ENCODE assay signal across 24 cellular contexts in genomic region chr9:87504938-87505337, GRCh38. TPM values are rescaled to one million over a fixed set of nuclear protein-coding genes. Genes with fewer than 3 reads are reported as not detected.
DNase-seq lines count a peak whose midpoint lies in the region; ATAC-seq and TF ChIP-seq lines count a peak whose summit lies in the region.
"Had no signal": no experiment of that assay in that cellular context is flagged by ENCODE, and none has a peak within 500 bp of the region (broad histone marks: within the 10 kb centered on the region; RNA-seq: fewer than 3 reads in every experiment).

No MANE protein-coding gene starts in this region.

- H2AFZ ChIP-seq in mesenchymal stem cell (ENCODE audit: low read depth, low read length): no peak overlapping the region

- no peak overlapping the region for H3K4ac ChIP-seq in mesenchymal stem cell (ENCODE audit: low read depth in 1 of 2, low read length in 2 of 2)

- H2AK5ac ChIP-seq in mesenchymal stem cell (ENCODE audit: low read length, severe bottlenecking): peak overlapping the region; percentile 86

- H3K36me3 ChIP-seq in mesenchymal stem cell (ENCODE audit: control insufficient read depth in 1 of 2, insufficient read depth in 2 of 2, low read depth in 1 of 2, low read length in 2 of 2): peaks cover 2 to 25% of the 10 kb centered on the region in 2 experiments
- H3K36me3 ChIP-seq: Peyer's patch had no signal

- CTCF ChIA-PET in HEK293T (lab: Yijun Ruan, JAX): no interaction called here

- no peak overlapping the region for H2BK12ac ChIP-seq in mesenchymal stem cell (ENCODE audit: low read length in 2 of 2)

- H4K91ac ChIP-seq in mesenchymal stem cell (ENCODE audit: low read length): no peak overlapping the region

- DNase-seq in NCI-H2171 treated with DMSO at 0.1 percent for 48 hours (lab: John Stamatoyannopoulos, UW): peak; percentile 54
- DNase-seq in NCI-H2171 (lab: John Stamatoyannopoulos, UW): no peak
- DNase-seq in erythroblast (lab: John Stamatoyannopoulos, UW): peak; percentile 13 to 14
- no peak for DNase-seq in mesenchymal stem cell
- DNase-seq in HEK293T (ENCODE audit: extremely low spot score): no peak
- DNase-seq in inferior parietal cortex (ENCODE audit: extremely low spot score): no peak
- DNase-seq in activated naive CD4-positive, alpha-beta T cell treated with Interleukin-2 at 50 U/mL for 16 hours: no peak
- DNase-seq: Caco-2; CD4-positive, alpha-beta memory T cell; DMS 273 treated with DMSO at 0.1 percent for 48 hours; DMS79 treated with DMSO at 0.1 percent for 48 hours; H9; NCI-H1092 treated with DMSO at 0.1 percent for 48 hours; NCI-H1436 treated with DMSO at 0.1 percent for 48 hours; NCI-H1930; NCI-H345; NCI-H774; NK-92 treated with Interleukin-12 subunit alpha and Interleukin-12 subunit beta, amount 100 ng/mL, for 24 hours; Peyer's patch; SJCRH30 had no signal

- H3K79me1 ChIP-seq in mesenchymal stem cell (replicated peaks; ENCODE audit: low read length, poor library complexity, severe bottlenecking): peaks cover 17% of the 10 kb centered on the region

- no peak overlapping the region for H3K27ac ChIP-seq in mesenchymal stem cell (ENCODE audit: low read length, poor library complexity, severe bottlenecking)
- H3K27ac ChIP-seq: 22Rv1, Peyer's patch, SJCRH30 had no signal

- no peak overlapping the region for H3K4me3 ChIP-seq in mesenchymal stem cell (ENCODE audit: insufficient read depth in 1 of 2, low read depth in 1 of 2, low read length in 2 of 2)
- H3K4me3 ChIP-seq: BLaER1 treated with 17β-estradiol and CSF1 and Interleukin-3, amounts not matched to agents 10 nM and 100 nM; GM12878; Peyer's patch; SJCRH30 had no signal

- H2BK15ac ChIP-seq in mesenchymal stem cell (ENCODE audit: low read depth, poor library complexity, severe bottlenecking): no peak overlapping the region

- no peaks in the 10 kb centered on the region for H3K9me3 ChIP-seq in mesenchymal stem cell (ENCODE audit: control insufficient read depth, low read length)
- H3K9me3 ChIP-seq: Caco-2, Peyer's patch, SJCRH30 had no signal

- H2BK5ac ChIP-seq in mesenchymal stem cell (ENCODE audit: low read depth, low read length, poor library complexity, severe bottlenecking): no peak overlapping the region

- POLR2A ChIA-PET in HEK293T (lab: Yijun Ruan, JAX): no interaction called here

- no peak for TF ChIP-seq POLR2A in erythroblast (IDR thresholded peaks at IDR 0.05; ENCODE audit: low read length)

- H3K23ac ChIP-seq in mesenchymal stem cell (ENCODE audit: low read length in 2 of 2): no peak overlapping the region

- H3K18ac ChIP-seq in mesenchymal stem cell (ENCODE audit: low read depth in 1 of 2, low read length in 2 of 2): no peak overlapping the region

- H4K8ac ChIP-seq in mesenchymal stem cell (ENCODE audit: low read length): no peak overlapping the region

- peaks cover 11% of the 10 kb centered on the region for H3K4me1 ChIP-seq in mesenchymal stem cell (ENCODE audit: control insufficient read depth, insufficient read depth, low read depth, low read length)

- no peaks in the 10 kb centered on the region for H3K27me3 ChIP-seq in mesenchymal stem cell (ENCODE audit: control insufficient read depth in 1 of 2, insufficient read depth in 1 of 2, low read length in 2 of 2)
- H3K27me3 ChIP-seq: Peyer's patch, SJCRH30 had no signal

- no peak overlapping the region for H2BK120ac ChIP-seq in mesenchymal stem cell (ENCODE audit: low read depth, low read length)

- ATAC-seq in HG03095 (IDR thresholded peaks at IDR 0.05; ENCODE audit: unreplicated experiment): no peak
- ATAC-seq: GM12878 had no signal

- H3K14ac ChIP-seq in mesenchymal stem cell (ENCODE audit: low read length in 2 of 2): no peak overlapping the region

- H3K9ac ChIP-seq in mesenchymal stem cell (ENCODE audit: low read length): no peak overlapping the region
- H3K9ac ChIP-seq: BLaER1 treated with 17β-estradiol and CSF1 and Interleukin-3, amounts not matched to agents 10 nM and 100 nM had no signal

- no peak overlapping the region for H3K4me2 ChIP-seq in mesenchymal stem cell (ENCODE audit: low read length, poor library complexity, severe bottlenecking)

TF ChIP-seq in HEK293T, 16 proteins besides CTCF, POLR2A, EP300 and RAD21:
- TF ChIP-seq PKNOX1 (IDR thresholded peaks at IDR 0.05) (no peak), FOXM1 (IDR thresholded peaks at IDR 0.05; ENCODE audit: borderline replicate concordance) (no peak), SP1 (IDR thresholded peaks at IDR 0.05) (no peak), HDGF (IDR thresholded peaks at IDR 0.05; ENCODE audit: borderline replicate concordance) (no peak), L3MBTL2 (conservative IDR thresholded peaks at IDR 0.05) (no peak), TARDBP (IDR thresholded peaks at IDR 0.05) (no peak), FOXA1 (IDR thresholded peaks at IDR 0.05) (no peak), CTBP1 (IDR thresholded peaks at IDR 0.05; ENCODE audit: borderline replicate concordance) (no peak), LEF1 (IDR thresholded peaks at IDR 0.05; ENCODE audit: borderline replicate concordance) (no peak), FOXK2 (IDR thresholded peaks at IDR 0.05) (no peak), ARNT (IDR thresholded peaks at IDR 0.05) (no peak)

RNA-seq across cellular contexts. Expression of gene DAPK1, which starts 7.3 kb away (rescaled TPM):
- polyA plus RNA-seq in mesenchymal stem cell (2013, experiment 1 of 2): 3.1 TPM
- polyA plus RNA-seq in mesenchymal stem cell (2013, experiment 2 of 2): 3.0 TPM
- polyA plus RNA-seq: CD4-positive, alpha-beta memory T cell had no signal

Comparison
In these comparisons a context has a peak if more than half of its experiments do, and no peak if none do; other contexts are left out.
1. DNase-seq: peak in NCI-H2171 treated with DMSO at 0.1 percent for 48 hours (single experiment) and erythroblast (2 of 2); none in NCI-H2171 (single experiment), mesenchymal stem cell (single experiment), HEK293T (single experiment), inferior parietal cortex (single experiment) and activated naive CD4-positive, alpha-beta T cell treated with Interleukin-2 at 50 U/mL for 16 hours (single experiment).